In the genomic region with DNA sequence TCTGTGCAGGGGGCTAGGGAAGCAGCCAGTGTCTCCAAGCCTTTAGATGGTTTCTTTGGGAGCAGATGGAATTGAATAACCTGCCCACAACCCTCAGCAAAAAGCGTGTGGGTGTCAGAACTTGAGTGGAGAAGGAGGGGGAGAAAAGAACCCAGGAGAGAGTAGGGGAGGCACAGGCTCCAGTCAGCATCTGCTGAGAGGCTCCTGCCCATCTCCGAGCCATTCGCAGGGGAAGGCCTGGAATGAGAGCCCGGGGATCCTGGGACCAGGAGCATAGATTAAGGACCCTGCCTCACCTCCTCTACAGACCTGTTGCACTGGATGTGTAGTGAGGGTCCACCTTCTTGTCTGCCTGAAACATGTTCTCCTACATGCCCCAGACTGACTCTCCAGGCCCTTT, we compare ENCODE assay signal across 31 cellular contexts. TPM values are rescaled to one million over a fixed set of nuclear protein-coding genes. Genes with fewer than 3 reads are reported as not detected.
"Had no signal": no experiment of that assay in that cellular context is flagged by ENCODE, and none has a peak within 500 bp of the region (broad histone marks: within the 10 kb centered on the region; RNA-seq: fewer than 3 reads in every experiment).

No MANE protein-coding gene starts in this region.

- H3K27me3 Mint-ChIP-seq: activated CD8-positive, alpha-beta memory T cell treated with anti-CD3 and anti-CD28 coated beads, Interleukin-2, amount 10 ng/mL, durations not matched to agents 7 days and 5 days; activated naive CD8-positive, alpha-beta T cell had no signal

- H3K4me3 Mint-ChIP-seq: activated CD8-positive, alpha-beta memory T cell treated with anti-CD3 and anti-CD28 coated beads, Interleukin-2, amount 10 ng/mL, durations not matched to agents 7 days and 5 days; activated CD8-positive, alpha-beta T cell treated with anti-CD3 and anti-CD28 coated beads, Interleukin-2, amount 10 ng/mL, durations not matched to agents 7 days and 5 days; activated naive CD8-positive, alpha-beta T cell; activated T-helper 1 cell treated with anti-CD3 and anti-CD28 coated beads, Interleukin-12 subunit alpha, Interleukin-12 subunit beta, Interleukin-2, Interleukin-4 antibody, amounts not matched to agents 30 ng/mL and 10 ng/mL and 1 ng/mL, durations not matched to agents 14 hours and 24 hours and 36 hours; central memory CD8-positive, alpha-beta T cell; endodermal cell; WTC11 had no signal

- DNase-seq: activated CD4-positive, alpha-beta T cell treated with anti-CD3 and anti-CD28 coated beads for 1 hour; activated CD4-positive, alpha-beta T cell treated with anti-CD3 and anti-CD28 coated beads for 4 hours; activated CD4-positive, alpha-beta T cell treated with anti-CD3 and anti-CD28 coated beads, Interleukin-2, amount 50 U/mL, for 1 hour; activated CD4-positive, alpha-beta T cell treated with anti-CD3 and anti-CD28 coated beads, Interleukin-2, amount 50 U/mL, for 48 hours; activated CD8-positive, alpha-beta memory T cell treated with anti-CD3 and anti-CD28 coated beads, Interleukin-2, amount 10 ng/mL, durations not matched to agents 7 days and 5 days; activated CD8-positive, alpha-beta memory T cell treated with anti-CD3 and anti-CD28 coated beads, Interleukin-2, amount 50 U/mL, for 4 hours; activated CD8-positive, alpha-beta T cell treated with anti-CD3 and anti-CD28 coated beads, Interleukin-2, amount 10 ng/mL, durations not matched to agents 7 days and 5 days; activated effector memory CD4-positive, alpha-beta T cell treated with anti-CD3 and anti-CD28 coated beads, Interleukin-2, amount 50 U/mL, for 16 hours; activated naive CD4-positive, alpha-beta T cell treated with anti-CD3 and anti-CD28 coated beads, Interleukin-2, amount 50 U/mL, for 16 hours; activated T-cell treated with anti-CD3 and anti-CD28 coated beads, Interleukin-2, amount 50 U/mL, for 1 hour; activated T-cell treated with anti-CD3 and anti-CD28 coated beads, Interleukin-2, amount 50 U/mL, for 48 hours; amniotic stem cell; brain microvascular endothelial cell; cortex of kidney; dermis blood vessel endothelial cell; effector memory CD4-positive, alpha-beta T cell; endodermal cell; foreskin keratinocyte; gastrocnemius medialis; glutamatergic neuron; heart left ventricle; T-helper 2 cell had no signal

- H3K9me3 Mint-ChIP-seq: activated T-helper 1 cell treated with anti-CD3 and anti-CD28 coated beads, Interleukin-12 subunit alpha, Interleukin-12 subunit beta, Interleukin-2, Interleukin-4 antibody, amounts not matched to agents 30 ng/mL and 10 ng/mL and 1 ng/mL, durations not matched to agents 14 hours and 24 hours and 36 hours; activated T-helper 2 cell treated with anti-CD3 and anti-CD28 coated beads, Interferon-gamma antibody, Interleukin-2, Interleukin-4, amounts not matched to agents 10 μg/mL and 5 μg/mL and 100 μg/mL, durations not matched to agents 14 hours and 24 hours and 36 hours; central memory CD8-positive, alpha-beta T cell; endodermal cell; WTC11 had no signal

- H3K4me3 ChIP-seq: gastrocnemius medialis, heart left ventricle had no signal

- H3K36me3 ChIP-seq: brain microvascular endothelial cell, gastrocnemius medialis, heart left ventricle had no signal

- H3K4me1 ChIP-seq: foreskin keratinocyte, gastrocnemius medialis had no signal

- H3K9me3 ChIP-seq: gastrocnemius medialis, heart left ventricle had no signal

- H3K36me3 Mint-ChIP-seq: activated CD8-positive, alpha-beta memory T cell treated with anti-CD3 and anti-CD28 coated beads, Interleukin-2, amount 10 ng/mL, durations not matched to agents 7 days and 5 days; activated naive CD8-positive, alpha-beta T cell; WTC11 had no signal

- H3K27me3 ChIP-seq: brain microvascular endothelial cell, gastrocnemius medialis, heart left ventricle had no signal

- ATAC-seq: activated CD8-positive, alpha-beta memory T cell treated with anti-CD3 and anti-CD28 coated beads, Interleukin-2, amount 10 ng/mL, durations not matched to agents 7 days and 5 days; activated CD8-positive, alpha-beta T cell treated with anti-CD3 and anti-CD28 coated beads, Interleukin-2, amount 10 ng/mL, durations not matched to agents 7 days and 5 days; esophagus mucosa; foreskin keratinocyte; gastrocnemius medialis; heart left ventricle; WTC11 had no signal

- H3K27ac Mint-ChIP-seq: activated CD8-positive, alpha-beta memory T cell treated with anti-CD3 and anti-CD28 coated beads, Interleukin-2, amount 10 ng/mL, durations not matched to agents 7 days and 5 days; activated CD8-positive, alpha-beta T cell treated with anti-CD3 and anti-CD28 coated beads, Interleukin-2, amount 10 ng/mL, durations not matched to agents 7 days and 5 days; activated naive CD8-positive, alpha-beta T cell; activated T-helper 1 cell treated with anti-CD3 and anti-CD28 coated beads, Interleukin-12 subunit alpha, Interleukin-12 subunit beta, Interleukin-2, Interleukin-4 antibody, amounts not matched to agents 30 ng/mL and 10 ng/mL and 1 ng/mL, durations not matched to agents 14 hours and 24 hours and 36 hours; activated T-helper 2 cell treated with anti-CD3 and anti-CD28 coated beads, Interferon-gamma antibody, Interleukin-2, Interleukin-4, amounts not matched to agents 10 μg/mL and 5 μg/mL and 100 μg/mL, durations not matched to agents 14 hours and 24 hours and 36 hours; endodermal cell; WTC11 had no signal

- H3K27ac ChIP-seq: brain microvascular endothelial cell, foreskin keratinocyte, gastrocnemius medialis, heart left ventricle had no signal

- H3K4me1 Mint-ChIP-seq: activated CD8-positive, alpha-beta memory T cell treated with anti-CD3 and anti-CD28 coated beads, Interleukin-2, amount 10 ng/mL, durations not matched to agents 7 days and 5 days; central memory CD8-positive, alpha-beta T cell; endodermal cell had no signal

RNA-seq across cellular contexts. Expression of a gene that starts 25.0 kb away (rescaled TPM):
- total RNA-seq: activated CD8-positive, alpha-beta memory T cell treated with anti-CD3 and anti-CD28 coated beads for 36 hours; activated CD8-positive, alpha-beta memory T cell treated with anti-CD3 and anti-CD28 coated beads, Interleukin-2, amount 10 ng/mL, durations not matched to agents 7 days and 5 days; activated CD8-positive, alpha-beta T cell treated with anti-CD3 and anti-CD28 coated beads, Interleukin-2, amount 10 ng/mL, durations not matched to agents 7 days and 5 days; activated T-helper 1 cell treated with anti-CD3 and anti-CD28 coated beads, Interleukin-12 subunit alpha, Interleukin-12 subunit beta, Interleukin-2, Interleukin-4 antibody, amounts not matched to agents 30 ng/mL and 10 ng/mL and 1 ng/mL, durations not matched to agents 14 hours and 24 hours and 36 hours; activated T-helper 2 cell treated with anti-CD3 and anti-CD28 coated beads, Interferon-gamma antibody, Interleukin-2, Interleukin-4, amounts not matched to agents 10 μg/mL and 5 μg/mL and 100 μg/mL, durations not matched to agents 14 hours and 24 hours and 36 hours; dermis blood vessel endothelial cell; epithelial cell of proximal tubule; foreskin keratinocyte; gastrocnemius medialis; T-helper 1 cell treated with Interleukin-12 subunit alpha and Interleukin-12 subunit beta and Interleukin-4 antibody, amounts not matched to agents 30 ng/mL and 1 ng/mL, for 36 hours had no signal
- polyA plus RNA-seq: foreskin keratinocyte had no signal
